In the genomic region with DNA sequence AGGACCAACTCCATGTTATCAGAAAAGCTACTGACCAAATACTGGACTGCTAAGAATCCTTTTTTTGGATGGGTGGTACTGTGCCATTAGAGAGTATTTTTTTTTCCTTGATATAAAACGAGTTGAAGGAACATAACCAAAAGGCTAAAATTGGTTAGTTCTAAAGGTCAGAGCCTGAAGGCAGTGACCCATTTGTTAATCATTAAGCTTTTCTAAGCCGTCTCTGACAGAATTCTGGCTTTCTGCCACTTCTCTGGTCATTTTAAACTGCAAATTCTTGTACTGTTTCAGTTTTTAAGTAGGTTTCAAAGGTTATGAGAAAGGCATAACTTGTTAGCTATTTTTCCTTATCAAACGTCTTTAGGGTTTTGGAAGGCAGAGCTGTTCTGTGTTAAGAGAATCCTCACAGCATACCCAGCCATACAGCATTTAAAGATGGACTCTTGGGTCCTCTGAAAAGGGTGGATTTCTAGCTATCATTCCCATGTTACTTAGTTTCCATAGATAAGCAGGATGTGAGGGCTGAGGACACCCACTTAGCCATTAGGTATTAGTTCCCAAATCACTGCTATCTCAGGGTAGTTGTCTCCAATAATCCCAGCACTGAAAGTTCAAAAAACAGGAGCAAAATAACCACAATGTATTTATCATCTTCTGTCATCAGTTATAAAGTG, we compare ENCODE assay signal across 1 cellular context.
TF ChIP-seq lines count a peak whose summit lies in the region.

No MANE protein-coding gene starts in this region.

TF ChIP-seq in HepG2, 621 proteins besides CTCF, POLR2A, EP300 and RAD21 (continued from another document):
- TF ChIP-seq, protein P1, sequence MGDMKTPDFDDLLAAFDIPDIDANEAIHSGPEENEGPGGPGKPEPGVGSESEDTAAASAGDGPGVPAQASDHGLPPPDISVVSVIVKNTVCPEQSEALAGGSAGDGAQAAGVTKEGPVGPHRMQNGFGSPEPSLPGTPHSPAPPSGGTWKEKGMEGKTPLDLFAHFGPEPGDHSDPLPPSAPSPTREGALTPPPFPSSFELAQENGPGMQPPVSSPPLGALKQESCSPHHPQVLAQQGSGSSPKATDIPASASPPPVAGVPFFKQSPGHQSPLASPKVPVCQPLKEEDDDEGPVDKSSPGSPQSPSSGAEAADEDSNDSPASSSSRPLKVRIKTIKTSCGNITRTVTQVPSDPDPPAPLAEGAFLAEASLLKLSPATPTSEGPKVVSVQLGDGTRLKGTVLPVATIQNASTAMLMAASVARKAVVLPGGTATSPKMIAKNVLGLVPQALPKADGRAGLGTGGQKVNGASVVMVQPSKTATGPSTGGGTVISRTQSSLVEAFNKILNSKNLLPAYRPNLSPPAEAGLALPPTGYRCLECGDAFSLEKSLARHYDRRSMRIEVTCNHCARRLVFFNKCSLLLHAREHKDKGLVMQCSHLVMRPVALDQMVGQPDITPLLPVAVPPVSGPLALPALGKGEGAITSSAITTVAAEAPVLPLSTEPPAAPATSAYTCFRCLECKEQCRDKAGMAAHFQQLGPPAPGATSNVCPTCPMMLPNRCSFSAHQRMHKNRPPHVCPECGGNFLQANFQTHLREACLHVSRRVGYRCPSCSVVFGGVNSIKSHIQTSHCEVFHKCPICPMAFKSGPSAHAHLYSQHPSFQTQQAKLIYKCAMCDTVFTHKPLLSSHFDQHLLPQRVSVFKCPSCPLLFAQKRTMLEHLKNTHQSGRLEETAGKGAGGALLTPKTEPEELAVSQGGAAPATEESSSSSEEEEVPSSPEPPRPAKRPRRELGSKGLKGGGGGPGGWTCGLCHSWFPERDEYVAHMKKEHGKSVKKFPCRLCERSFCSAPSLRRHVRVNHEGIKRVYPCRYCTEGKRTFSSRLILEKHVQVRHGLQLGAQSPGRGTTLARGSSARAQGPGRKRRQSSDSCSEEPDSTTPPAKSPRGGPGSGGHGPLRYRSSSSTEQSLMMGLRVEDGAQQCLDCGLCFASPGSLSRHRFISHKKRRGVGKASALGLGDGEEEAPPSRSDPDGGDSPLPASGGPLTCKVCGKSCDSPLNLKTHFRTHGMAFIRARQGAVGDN (CRISPR knock-in tag; IDR thresholded peaks at IDR 0.05), result no peak
- TF ChIP-seq HNRNPUL1 (IDR thresholded peaks at IDR 0.05; ENCODE audit: low read depth, low read length) (peak; percentile 77; the same call in 1 of the 2 replicates), MXD4 (CRISPR knock-in tag; IDR thresholded peaks at IDR 0.05) (0 out of 2 replicates have a peak, but pooled peaks have one; percentile 5), TAF15 (IDR thresholded peaks at IDR 0.05; ENCODE audit: low read depth, low read length, poor library complexity, severe bottlenecking) (no peak), ASH2L (IDR thresholded peaks at IDR 0.05; ENCODE audit: insufficient read length, low read depth, low read length) (peak; percentile 51), PLRG1 (conservative IDR thresholded peaks at IDR 0.05) (no peak), KDM6A (CRISPR knock-in tag; IDR thresholded peaks at IDR 0.05; ENCODE audit: low read depth) (0 out of 2 replicates have a peak, but pooled peaks have one; percentile 17)
- TF ChIP-seq, protein P2, sequence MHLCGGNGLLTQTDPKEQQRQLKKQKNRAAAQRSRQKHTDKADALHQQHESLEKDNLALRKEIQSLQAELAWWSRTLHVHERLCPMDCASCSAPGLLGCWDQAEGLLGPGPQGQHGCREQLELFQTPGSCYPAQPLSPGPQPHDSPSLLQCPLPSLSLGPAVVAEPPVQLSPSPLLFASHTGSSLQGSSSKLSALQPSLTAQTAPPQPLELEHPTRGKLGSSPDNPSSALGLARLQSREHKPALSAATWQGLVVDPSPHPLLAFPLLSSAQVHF (CRISPR knock-in tag; IDR thresholded peaks at IDR 0.05), result no peak
- TF ChIP-seq, protein P3, sequence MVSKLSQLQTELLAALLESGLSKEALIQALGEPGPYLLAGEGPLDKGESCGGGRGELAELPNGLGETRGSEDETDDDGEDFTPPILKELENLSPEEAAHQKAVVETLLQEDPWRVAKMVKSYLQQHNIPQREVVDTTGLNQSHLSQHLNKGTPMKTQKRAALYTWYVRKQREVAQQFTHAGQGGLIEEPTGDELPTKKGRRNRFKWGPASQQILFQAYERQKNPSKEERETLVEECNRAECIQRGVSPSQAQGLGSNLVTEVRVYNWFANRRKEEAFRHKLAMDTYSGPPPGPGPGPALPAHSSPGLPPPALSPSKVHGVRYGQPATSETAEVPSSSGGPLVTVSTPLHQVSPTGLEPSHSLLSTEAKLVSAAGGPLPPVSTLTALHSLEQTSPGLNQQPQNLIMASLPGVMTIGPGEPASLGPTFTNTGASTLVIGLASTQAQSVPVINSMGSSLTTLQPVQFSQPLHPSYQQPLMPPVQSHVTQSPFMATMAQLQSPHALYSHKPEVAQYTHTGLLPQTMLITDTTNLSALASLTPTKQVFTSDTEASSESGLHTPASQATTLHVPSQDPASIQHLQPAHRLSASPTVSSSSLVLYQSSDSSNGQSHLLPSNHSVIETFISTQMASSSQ (IDR thresholded peaks at IDR 0.05; ENCODE audit: low read depth), result peak; percentile 90
- TF ChIP-seq, protein P3 (CRISPR knock-in tag; IDR thresholded peaks at IDR 0.05; ENCODE audit: borderline replicate concordance), result peak; percentile 84; the same call in 1 of the 2 replicates
